11 cellular contexts compared by ENCODE assay signal in genomic region chr5:108773330-108773729, GRCh38.
"Had no signal": no experiment of that assay in that cellular context is flagged by ENCODE, and none has a peak within 500 bp of the region (broad histone marks: within the 10 kb centered on the region; RNA-seq: fewer than 3 reads in every experiment).

No MANE protein-coding gene starts in this region.

- ATAC-seq: GM23338, HCT116 had no signal

- H3K9me3 Mint-ChIP-seq: HFFc6 had no signal

- H3K4me3 ChIP-seq: GM23248, GM23338, HAP-1 had no signal

- H2AFZ ChIP-seq: GM23248, GM23338 had no signal

- H3K9ac ChIP-seq: GM23248 had no signal

- DNase-seq: GM23248, GOT3, H7, H9, HCEC 1CT, HFFc6 had no signal

- H3K27ac Mint-ChIP-seq: GM23338, H9, HFFc6 had no signal

- FAIRE-seq: H1, H54 had no signal

- H3K4me2 ChIP-seq: GM23338 had no signal

- H3K4me3 Mint-ChIP-seq: GM23338, H9, HFFc6 had no signal

- H3K27ac ChIP-seq: GM23248 had no signal

- H3K4me1 Mint-ChIP-seq: GM23338, H9 had no signal
